Comparison of ENCODE assay signal across 1 cellular context in genomic region chr16:1472974-1473373, GRCh38.
TF ChIP-seq lines count a peak whose summit lies in the region.

No MANE protein-coding gene starts in this region.

TF ChIP-seq in HCT116, 20 proteins besides CTCF, POLR2A, EP300 and RAD21:
- TF ChIP-seq SRF (IDR thresholded peaks at IDR 0.05; ENCODE audit: low read depth): no peak
- TF ChIP-seq POLR2AphosphoS5 (IDR thresholded peaks at IDR 0.05; ENCODE audit: low read depth, low read length): no peak
- no peak for TF ChIP-seq YY1 (IDR thresholded peaks at IDR 0.05; ENCODE audit: extremely low read depth, insufficient replicate concordance, low read depth, low read length)
- no peak for TF ChIP-seq SP1 (IDR thresholded peaks at IDR 0.05; ENCODE audit: low read depth)
- no peak for TF ChIP-seq CBX3 (IDR thresholded peaks at IDR 0.05; ENCODE audit: low read depth)
- TF ChIP-seq, protein P1, sequence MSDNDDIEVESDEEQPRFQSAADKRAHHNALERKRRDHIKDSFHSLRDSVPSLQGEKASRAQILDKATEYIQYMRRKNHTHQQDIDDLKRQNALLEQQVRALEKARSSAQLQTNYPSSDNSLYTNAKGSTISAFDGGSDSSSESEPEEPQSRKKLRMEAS (IDR thresholded peaks at IDR 0.05): no peak
- TF ChIP-seq, protein P2, sequence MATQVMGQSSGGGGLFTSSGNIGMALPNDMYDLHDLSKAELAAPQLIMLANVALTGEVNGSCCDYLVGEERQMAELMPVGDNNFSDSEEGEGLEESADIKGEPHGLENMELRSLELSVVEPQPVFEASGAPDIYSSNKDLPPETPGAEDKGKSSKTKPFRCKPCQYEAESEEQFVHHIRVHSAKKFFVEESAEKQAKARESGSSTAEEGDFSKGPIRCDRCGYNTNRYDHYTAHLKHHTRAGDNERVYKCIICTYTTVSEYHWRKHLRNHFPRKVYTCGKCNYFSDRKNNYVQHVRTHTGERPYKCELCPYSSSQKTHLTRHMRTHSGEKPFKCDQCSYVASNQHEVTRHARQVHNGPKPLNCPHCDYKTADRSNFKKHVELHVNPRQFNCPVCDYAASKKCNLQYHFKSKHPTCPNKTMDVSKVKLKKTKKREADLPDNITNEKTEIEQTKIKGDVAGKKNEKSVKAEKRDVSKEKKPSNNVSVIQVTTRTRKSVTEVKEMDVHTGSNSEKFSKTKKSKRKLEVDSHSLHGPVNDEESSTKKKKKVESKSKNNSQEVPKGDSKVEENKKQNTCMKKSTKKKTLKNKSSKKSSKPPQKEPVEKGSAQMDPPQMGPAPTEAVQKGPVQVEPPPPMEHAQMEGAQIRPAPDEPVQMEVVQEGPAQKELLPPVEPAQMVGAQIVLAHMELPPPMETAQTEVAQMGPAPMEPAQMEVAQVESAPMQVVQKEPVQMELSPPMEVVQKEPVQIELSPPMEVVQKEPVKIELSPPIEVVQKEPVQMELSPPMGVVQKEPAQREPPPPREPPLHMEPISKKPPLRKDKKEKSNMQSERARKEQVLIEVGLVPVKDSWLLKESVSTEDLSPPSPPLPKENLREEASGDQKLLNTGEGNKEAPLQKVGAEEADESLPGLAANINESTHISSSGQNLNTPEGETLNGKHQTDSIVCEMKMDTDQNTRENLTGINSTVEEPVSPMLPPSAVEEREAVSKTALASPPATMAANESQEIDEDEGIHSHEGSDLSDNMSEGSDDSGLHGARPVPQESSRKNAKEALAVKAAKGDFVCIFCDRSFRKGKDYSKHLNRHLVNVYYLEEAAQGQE (IDR thresholded peaks at IDR 0.05; ENCODE audit: low read depth): no peak
- TF ChIP-seq SIN3A (IDR thresholded peaks at IDR 0.05; ENCODE audit: low read depth): no peak
- TF ChIP-seq CEBPB (IDR thresholded peaks at IDR 0.05; ENCODE audit: low read depth): no peak
- no peak for TF ChIP-seq ELF1 (IDR thresholded peaks at IDR 0.05; ENCODE audit: borderline replicate concordance, low read depth)
- TF ChIP-seq JUND (IDR thresholded peaks at IDR 0.05): no peak
- no peak for TF ChIP-seq FOSL1 (IDR thresholded peaks at IDR 0.05; ENCODE audit: low read depth)
TF ChIP-seq in HCT116: peak in this region for 0.
